10 cellular contexts compared by ENCODE assay signal in the genomic region with DNA sequence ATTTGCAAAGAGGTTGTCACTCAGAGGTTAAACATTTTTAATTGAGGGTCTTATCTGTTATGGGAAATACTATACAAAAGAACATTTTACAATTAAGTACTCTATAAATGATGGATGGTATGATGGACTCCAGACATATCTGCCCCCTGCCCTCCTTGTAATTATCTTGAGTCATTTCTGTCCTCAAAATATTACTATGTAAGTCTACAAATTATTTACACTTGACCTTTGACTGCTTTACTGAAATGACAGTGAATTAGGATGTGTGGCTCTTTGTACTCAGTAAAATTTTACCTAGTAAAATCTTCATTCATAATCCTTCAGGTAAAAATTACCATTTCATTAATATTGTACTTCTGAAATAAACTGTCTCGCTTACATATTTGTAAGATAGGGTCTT.
"Had no signal": no experiment of that assay in that cellular context is flagged by ENCODE, and none has a peak within 500 bp of the region (broad histone marks: within the 10 kb centered on the region; RNA-seq: fewer than 3 reads in every experiment).

No MANE protein-coding gene starts in this region.

- H3K9ac ChIP-seq: GM23248 had no signal

- H3K4me3 Mint-ChIP-seq: H9, HFFc6 had no signal

- H3K27ac ChIP-seq: GM23248 had no signal

- H3K9me3 Mint-ChIP-seq: HFFc6 had no signal

- ATAC-seq: HCT116, K562 had no signal

- FAIRE-seq: H1, H54, HTR-8/SVneo, K562 had no signal

- H3K27ac Mint-ChIP-seq: H9, HFFc6 had no signal

- DNase-seq: GM23248, H9, HFFc6, IMR-90, KG1 had no signal

- H2AFZ ChIP-seq: GM23248 had no signal

- H3K4me3 ChIP-seq: GM23248, K562 had no signal
